In genomic region chr14:101875041-101875725, GRCh38 we compare ENCODE assay signal across 1 cellular context.
TF ChIP-seq lines count a peak whose summit lies in the region.

No MANE protein-coding gene starts in this region.

TF ChIP-seq in GM23338, 12 proteins besides CTCF, POLR2A, EP300 and RAD21 (continued from another document):
- TF ChIP-seq ZNF462 (CRISPR knock-in tag; IDR thresholded peaks at IDR 0.05) (no peak), ETS1 (IDR thresholded peaks at IDR 0.05) (no peak), ZNF114 (CRISPR knock-in tag; IDR thresholded peaks at IDR 0.05) (no peak), EZH2phosphoT487 (IDR thresholded peaks at IDR 0.05; ENCODE audit: unreplicated experiment) (no peak), ZNF331 (CRISPR knock-in tag; IDR thresholded peaks at IDR 0.05; ENCODE audit: low read depth) (no peak), EZH2 (IDR thresholded peaks at IDR 0.05; ENCODE audit: low read depth, unreplicated experiment) (no peak), CREB1 (CRISPR knock-in tag; IDR thresholded peaks at IDR 0.05; ENCODE audit: low read depth) (no peak)
TF ChIP-seq in GM23338: peak in this region for 0.
